Comparison of ENCODE assay signal across 8 cellular contexts in the genomic region with DNA sequence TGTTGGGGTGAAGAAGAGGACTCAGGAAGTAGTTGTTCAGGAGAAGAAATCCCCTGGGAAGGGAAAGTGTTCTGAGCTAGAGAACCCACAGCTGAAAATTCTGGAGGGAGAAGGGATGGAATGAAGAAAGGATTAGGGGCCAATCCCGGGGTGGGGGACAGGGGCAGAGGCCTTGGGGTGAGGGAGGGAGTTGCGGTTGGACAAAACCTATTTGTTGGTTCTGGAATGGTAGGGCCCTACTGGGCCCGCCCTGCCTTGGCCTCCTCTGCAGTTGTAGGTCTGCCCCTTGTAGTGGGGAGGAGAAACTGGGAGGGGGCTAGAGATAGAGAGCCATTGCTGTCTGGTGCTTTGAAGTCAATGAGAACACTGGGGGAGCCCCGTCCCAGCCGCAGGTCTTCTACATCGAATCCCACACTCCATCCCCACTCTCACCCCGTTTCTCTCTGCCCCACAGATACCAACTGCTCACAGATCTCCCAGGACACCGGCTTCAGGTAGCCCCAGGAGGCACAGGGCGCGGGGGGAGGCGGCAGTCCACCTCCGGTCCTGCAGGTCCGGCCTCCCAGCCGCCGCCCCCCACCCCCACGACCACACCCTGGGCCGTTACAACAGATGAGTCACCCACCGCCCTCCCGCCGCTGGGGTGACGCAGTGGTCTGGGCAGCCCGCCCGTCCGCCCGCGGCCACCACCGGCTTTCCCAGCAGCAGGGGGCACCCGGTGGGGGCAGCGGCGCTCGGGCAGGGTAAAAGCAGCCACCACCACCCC. TPM values are rescaled to one million over a fixed set of nuclear protein-coding genes. Genes with fewer than 3 reads are reported as not detected.
DNase-seq lines count a peak whose midpoint lies in the region; ATAC-seq and TF ChIP-seq lines count a peak whose summit lies in the region.

No MANE protein-coding gene starts in this region.

- H3K4me3 ChIP-seq in ascending aorta (peak overlapping the region; percentile 74 to 83), hepatocyte (peak overlapping the region; percentile 50), gastrocnemius medialis (peak overlapping the region; percentile 74 to 77 (median 76))

- H2AFZ ChIP-seq in hepatocyte: peak overlapping the region; percentile 42

- peak; percentile 50 to 72 for TF ChIP-seq POLR2A in gastrocnemius medialis (IDR thresholded peaks at IDR 0.05)

- H3K9me3 ChIP-seq in ascending aorta (no peaks in the 10 kb centered on the region), hepatocyte (ENCODE audit: low read depth) (no peaks in the 10 kb centered on the region), gastrocnemius medialis (no peaks in the 10 kb centered on the region)

- in situ Hi-C loops in gastrocnemius medialis (cut with MboI; ENCODE audit: low sequenced_read_pairs in 4 of 4): no loop called here

- intact Hi-C loops in ascending aorta (cut with DNase I) (loop anchor here (5.0 to 10.0 kb wide), 6 partner anchors 173 to 1909 kb away; a partner anchor contains a TSS), gastrocnemius medialis (cut with DNase I; ENCODE audit: low total_unique reads) (loop anchor here (10.0 kb wide), 1 partner anchor 69 kb away; no protein-coding TSS in a partner anchor)

- H3K36me3 ChIP-seq in ascending aorta (peaks cover 13 to 16% of the 10 kb centered on the region in 2 donors), hepatocyte (replicated peaks; ENCODE audit: insufficient read depth, low read depth) (no peaks in the 10 kb centered on the region), gastrocnemius medialis (peaks cover 0 to 11% of the 10 kb centered on the region in 2 donors)

- H3K36me3 Mint-ChIP-seq in T-helper 1 cell treated with Interleukin-12 subunit alpha and Interleukin-12 subunit beta and Interleukin-4 antibody, amounts not matched to agents 30 μg/mL and 1 μg/mL, for 36 hours (ENCODE audit: low read depth): peaks cover 25% of the 10 kb centered on the region

- peaks cover 4% of the 10 kb centered on the region for H3K27me3 Mint-ChIP-seq in T-helper 1 cell treated with Interleukin-12 subunit alpha and Interleukin-12 subunit beta and Interleukin-4 antibody, amounts not matched to agents 30 μg/mL and 1 μg/mL, for 36 hours (ENCODE audit: low read depth)

- TF ChIP-seq CTCF in ascending aorta (IDR thresholded peaks at IDR 0.05): peak in 2 of 3 experiments; percentile 26 to 30
- TF ChIP-seq CTCF in hepatocyte (IDR thresholded peaks at IDR 0.05; ENCODE audit: poor library complexity): no peak
- peak in 1 of 5 experiments; percentile 21 for TF ChIP-seq CTCF in gastrocnemius medialis (IDR thresholded peaks at IDR 0.05 in 4 of 5, conservative IDR thresholded peaks at IDR 0.05 in 1 of 5)

- H3K4me1 ChIP-seq in ascending aorta (peaks cover 6 to 23% of the 10 kb centered on the region in 2 donors), hepatocyte (ENCODE audit: insufficient read depth) (peaks cover 28% of the 10 kb centered on the region), gastrocnemius medialis (peaks cover 21 to 23% of the 10 kb centered on the region in 2 donors)

- H3K27ac Mint-ChIP-seq in T-helper 1 cell treated with Interleukin-12 subunit alpha and Interleukin-12 subunit beta and Interleukin-4 antibody, amounts not matched to agents 30 μg/mL and 1 μg/mL, for 36 hours: peak overlapping the region; percentile 98

- peak overlapping the region; percentile 94 for H3K4me3 Mint-ChIP-seq in T-helper 1 cell treated with Interleukin-12 subunit alpha and Interleukin-12 subunit beta and Interleukin-4 antibody, amounts not matched to agents 30 μg/mL and 1 μg/mL, for 36 hours

- DNase-seq in DMS153 treated with DMSO at 0.1 percent for 48 hours (lab: John Stamatoyannopoulos, UW; ENCODE audit: unreplicated experiment): peak; percentile 57
- peak; percentile 84 to 97 for DNase-seq in ascending aorta (ENCODE audit: low spot score in 2 of 2)
- peak; percentile 92 for DNase-seq in hepatocyte (ENCODE audit: low spot score)
- peak; percentile 68 to 74 for DNase-seq in gastrocnemius medialis
- DNase-seq in NCI-H1048 (lab: John Stamatoyannopoulos, UW): no peak

- peak overlapping the region; percentile 96 for H3K4me2 ChIP-seq in hepatocyte

- peak overlapping the region; percentile 96 to 98 for H3K27ac ChIP-seq in ascending aorta
- H3K27ac ChIP-seq in hepatocyte: peak overlapping the region; percentile 95
- peak overlapping the region; percentile 84 to 94 (median 91) for H3K27ac ChIP-seq in gastrocnemius medialis

- H3K9me3 Mint-ChIP-seq in T-helper 1 cell treated with Interleukin-12 subunit alpha and Interleukin-12 subunit beta and Interleukin-4 antibody, amounts not matched to agents 30 μg/mL and 1 μg/mL, for 36 hours: no peaks in the 10 kb centered on the region

- peaks cover 54% of the 10 kb centered on the region for H3K4me1 Mint-ChIP-seq in T-helper 1 cell treated with Interleukin-12 subunit alpha and Interleukin-12 subunit beta and Interleukin-4 antibody, amounts not matched to agents 30 μg/mL and 1 μg/mL, for 36 hours (ENCODE audit: low read depth)

- peak; percentile 7 for ATAC-seq in HG03442 (IDR thresholded peaks at IDR 0.05; ENCODE audit: unreplicated experiment)
- ATAC-seq in gastrocnemius medialis: peak; percentile 49 to 62
- ATAC-seq in HG03565 (IDR thresholded peaks at IDR 0.05; ENCODE audit: unreplicated experiment): no peak

- H4K20me1 ChIP-seq in hepatocyte (ENCODE audit: insufficient read depth, poor library complexity, severe bottlenecking): no peaks in the 10 kb centered on the region

- H3K79me2 ChIP-seq in hepatocyte: peaks cover 26% of the 10 kb centered on the region

- no peaks in the 10 kb centered on the region for H3K27me3 ChIP-seq in ascending aorta
- H3K27me3 ChIP-seq in hepatocyte: no peaks in the 10 kb centered on the region
- peaks cover 16 to 24% (median 19%) of the 10 kb centered on the region in 3 donors for H3K27me3 ChIP-seq in gastrocnemius medialis

- 11% methylated on average over 15 of the region's 31 CpGs for WGBS in hepatocyte (ENCODE audit: low lambda C conversion rate, missing lambda C conversion rate)

- H3K9me2 ChIP-seq in hepatocyte (replicated peaks; ENCODE audit: insufficient read depth): no peaks in the 10 kb centered on the region

RNA-seq across cellular contexts. Expression of a gene that starts 1.1 kb away (rescaled TPM):
- total RNA-seq in ascending aorta: 363 TPM
- 122 and 124 TPM in 2 replicates for total RNA-seq in hepatocyte
- 284 and 292 TPM in 2 replicates for polyA plus RNA-seq in hepatocyte
- 10 to 100 TPM; 28.8 to 48.2 (median 37.5) TPM for total RNA-seq in gastrocnemius medialis

RNA-seq across cellular contexts. Expression of a gene that starts 21.2 kb away (rescaled TPM):
- total RNA-seq in ascending aorta: 0.11 TPM
- total RNA-seq in hepatocyte: 5.3 and 8.2 TPM in 2 replicates
- 22.5 and 25.4 TPM in 2 replicates for polyA plus RNA-seq in hepatocyte
- under 1 TPM in 2 of 4 donors, not detected in 2; 0.10 to 0.11 TPM for total RNA-seq in gastrocnemius medialis

RNA-seq across cellular contexts. Expression of a gene that starts 24.2 kb away (rescaled TPM):
- total RNA-seq in ascending aorta (not detected), hepatocyte (0.43 TPM in 1 of 2 replicates, not detected in the other), gastrocnemius medialis (not detected)
- polyA plus RNA-seq in hepatocyte: not detected in 2 replicates

RNA-seq across cellular contexts. Expression of a gene that starts 29.8 kb away (rescaled TPM):
- total RNA-seq in ascending aorta (not detected), hepatocyte (not detected in 2 replicates), gastrocnemius medialis (not detected)
- not detected in 2 replicates for polyA plus RNA-seq in hepatocyte
